ENCODE assay signal across 24 cellular contexts in the genomic region with DNA sequence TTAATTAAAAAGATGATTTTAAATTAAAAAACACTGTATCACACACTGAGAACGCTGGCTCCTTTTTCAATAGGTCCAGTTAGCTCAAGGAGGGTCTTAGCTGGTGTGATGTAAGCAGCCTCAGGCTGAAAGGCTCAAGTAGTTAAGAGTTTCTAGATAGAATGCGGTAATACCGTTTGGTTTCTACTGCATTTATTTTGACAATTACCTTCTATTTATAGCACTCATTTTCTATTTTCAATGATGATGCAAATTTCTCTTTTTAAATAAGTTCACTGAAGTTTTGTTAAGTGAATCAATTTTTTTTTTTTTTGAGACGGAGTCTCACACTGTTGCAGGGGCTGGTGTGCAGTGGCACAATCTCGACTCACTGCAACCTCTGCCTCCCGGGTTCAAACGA.
DNase-seq lines count a peak whose midpoint lies in the region; ATAC-seq, FAIRE-seq and TF ChIP-seq lines count a peak whose summit lies in the region.
"Had no signal": no experiment of that assay in that cellular context is flagged by ENCODE, and none has a peak within 500 bp of the region (broad histone marks: within the 10 kb centered on the region; RNA-seq: fewer than 3 reads in every experiment).

No MANE protein-coding gene starts in this region.

- no peaks in the 10 kb centered on the region for H3K9me3 ChIP-seq in WERI-Rb-1 (ENCODE audit: severe bottlenecking)
- H3K9me3 ChIP-seq: left lung, thoracic aorta had no signal

- peak; percentile 44 for ATAC-seq in GM19035 (IDR thresholded peaks at IDR 0.05; ENCODE audit: unreplicated experiment)
- peak; percentile 55 for ATAC-seq in HG02885 (IDR thresholded peaks at IDR 0.05; ENCODE audit: poor library complexity, unreplicated experiment)
- ATAC-seq: activated CD8-positive, alpha-beta T cell treated with anti-CD3 and anti-CD28 coated beads, Interleukin-2, amount 10 ng/mL, durations not matched to agents 7 days and 5 days; left lung; SK-N-SH treated with all-trans-retinoic acid at 6 μM for 48 hours; stimulated activated naive B cell treated with anti-CD40 and anti-IgM and Interleukin-4, amounts not matched to agents 10 μg/mL and 1 μg/mL and 100 μg/mL, for 72 hours had no signal

- intact Hi-C loops in dorsolateral prefrontal cortex (cut with DNase I): loop anchor here in 1 of 2 donors (10.0 kb wide), 1 partner anchor 54 kb away; no protein-coding TSS in a partner anchor

- peaks cover 42% of the 10 kb centered on the region for H3K36me3 ChIP-seq in WERI-Rb-1

- H3K27ac ChIP-seq in dorsolateral prefrontal cortex: peak overlapping the region in 44 of 59 donors; percentile 2 to 100 (median 89)
- H3K27ac ChIP-seq in WERI-Rb-1: no peak overlapping the region
- H3K27ac ChIP-seq: RWPE1, thoracic aorta had no signal

- no peak for TF ChIP-seq POLR2A in GM12891 (IDR thresholded peaks at IDR 0.05; ENCODE audit: low read depth, low read length)

- DNase-seq in GM12891 (ENCODE audit: insufficient read length, low spot score): no peak
- no peak for DNase-seq in dorsolateral prefrontal cortex
- DNase-seq in midbrain (lab: John Stamatoyannopoulos, UW): no peak
- no peak for DNase-seq in T1000 (lab: John Stamatoyannopoulos, UW)
- DNase-seq in WERI-Rb-1: no peak
- DNase-seq: activated B cell treated with CpG ODN at 0.5 μM for 24 hours; activated CD8-positive, alpha-beta T cell treated with anti-CD3 and anti-CD28 coated beads, Interleukin-2, amount 10 ng/mL, durations not matched to agents 7 days and 5 days; activated naive CD4-positive, alpha-beta T cell treated with anti-CD3 and anti-CD28 coated beads, Interleukin-2, amount 10 ng/mL, durations not matched to agents 7 days and 5 days; activated T-cell treated with anti-CD3 and anti-CD28 coated beads, Interleukin-2, amount 50 U/mL, for 24 hours; CD4-positive, alpha-beta T cell; central memory CD4-positive, alpha-beta T cell; DMS53; immature natural killer cell; Kasumi-1; left lung; NCI-H1092; NCI-H2029 treated with DMSO at 0.1 percent for 48 hours; NCI-H524 treated with DMSO at 0.1 percent for 48 hours; stimulated activated naive B cell treated with anti-CD40 and anti-IgM and Interleukin-4, amounts not matched to agents 10 μg/mL and 1 μg/mL and 100 μg/mL, for 72 hours had no signal

- H3K27me3 ChIP-seq in dorsolateral prefrontal cortex: no peaks in the 10 kb centered on the region
- H3K27me3 ChIP-seq in WERI-Rb-1 (ENCODE audit: insufficient read depth, low read depth, severe bottlenecking): no peaks in the 10 kb centered on the region
- H3K27me3 ChIP-seq: left lung had no signal

- peak; percentile 88 for FAIRE-seq in GM12891 (lab: Jason Lieb, UNC)

- H3K4me3 ChIP-seq in dorsolateral prefrontal cortex (no peak overlapping the region), WERI-Rb-1 (ENCODE audit: low read depth, low read length) (no peak overlapping the region)
- H3K4me3 ChIP-seq: left lung, thoracic aorta had no signal

- TF ChIP-seq CTCF in dorsolateral prefrontal cortex (IDR thresholded peaks at IDR 0.05 in 54 of 56, conservative IDR thresholded peaks at IDR 0.05 in 2 of 56; ENCODE audit: low read depth in 1 of 56, partially characterized antibody in 56 of 56) (no peak), WERI-Rb-1 (IDR thresholded peaks at IDR 0.05; ENCODE audit: low read depth, low read length) (no peak)

TF ChIP-seq in GM12891, 5 proteins besides CTCF, POLR2A, EP300 and RAD21:
- TF ChIP-seq POU2F2 (IDR thresholded peaks at IDR 0.05; ENCODE audit: low read depth, low read length): no peak
- no peak for TF ChIP-seq SPI1 (IDR thresholded peaks at IDR 0.05; ENCODE audit: low read depth, low read length)
- TF ChIP-seq TAF1 (IDR thresholded peaks at IDR 0.05; ENCODE audit: low read depth, low read length): no peak
